1 cellular context compared by ENCODE assay signal in genomic region chr7:32140540-32140939, GRCh38.
TF ChIP-seq lines count a peak whose summit lies in the region.

No MANE protein-coding gene starts in this region.

TF ChIP-seq in SK-N-SH treated with all-trans-retinoic acid at 6 μM for 48 hours, 23 proteins besides CTCF, POLR2A, EP300 and RAD21 (continued from another document):
- TF ChIP-seq TSHZ2 (CRISPR knock-in tag; IDR thresholded peaks at IDR 0.05), result no peak
- TF ChIP-seq ISL1 (CRISPR knock-in tag; IDR thresholded peaks at IDR 0.05), result no peak
- TF ChIP-seq OSR1 (CRISPR knock-in tag; IDR thresholded peaks at IDR 0.05), result no peak
